ENCODE assay signal across 13 cellular contexts in the genomic region with DNA sequence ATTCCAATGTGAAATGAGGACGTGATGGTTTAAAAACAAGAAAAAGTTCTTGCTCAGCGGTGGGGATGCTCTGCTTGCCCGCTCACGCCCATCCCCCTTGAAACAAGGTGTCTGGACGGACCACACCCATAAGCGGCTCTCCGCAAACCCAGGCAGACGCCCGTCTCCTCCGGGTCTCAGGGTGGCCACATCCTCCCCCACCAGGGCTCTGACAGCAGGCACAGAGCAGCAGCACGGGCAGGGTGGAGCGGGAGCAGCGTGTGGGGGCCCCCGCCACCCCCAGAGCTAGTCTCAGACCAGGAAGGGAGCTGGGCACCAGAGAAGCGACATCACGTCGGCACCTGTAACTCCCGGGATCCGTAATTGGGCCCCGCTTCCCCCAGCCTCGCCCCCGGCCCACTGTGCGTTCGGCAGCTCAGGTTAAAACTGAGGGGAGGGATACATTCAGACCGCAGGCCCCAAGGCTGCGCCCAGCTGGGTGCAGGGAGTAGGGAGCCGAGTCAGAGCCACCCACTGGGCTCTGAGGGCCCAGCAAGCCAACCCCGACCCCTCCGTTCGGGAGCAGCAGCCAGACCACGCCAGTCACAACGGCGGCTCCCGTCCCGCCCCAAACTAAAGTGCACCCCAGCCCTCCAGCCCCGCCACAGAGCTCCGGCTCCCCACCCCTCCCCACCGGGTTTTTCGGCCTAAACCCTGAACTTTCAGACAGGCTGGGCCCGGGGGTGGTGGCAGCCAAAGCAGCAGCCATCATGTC. TPM values are rescaled to one million over a fixed set of nuclear protein-coding genes. Genes with fewer than 3 reads are reported as not detected.
DNase-seq lines count a peak whose midpoint lies in the region; ATAC-seq and TF ChIP-seq lines count a peak whose summit lies in the region.
"Had no signal": no experiment of that assay in that cellular context is flagged by ENCODE, and none has a peak within 500 bp of the region (broad histone marks: within the 10 kb centered on the region; RNA-seq: fewer than 3 reads in every experiment).

No MANE protein-coding gene starts in this region.

- H3K27ac Mint-ChIP-seq in T-cell, result peak overlapping the region; percentile 23 to 82
- H3K27ac Mint-ChIP-seq: activated T-helper 2 cell treated with anti-CD3 and anti-CD28 coated beads, Interferon-gamma antibody, Interleukin-2, Interleukin-4, amounts not matched to agents 10 μg/mL and 5 μg/mL and 100 μg/mL, durations not matched to agents 14 hours and 24 hours and 36 hours had no signal

- 53 to 70% (median 66%) methylated on average over 10 to 40 of the region's 40 CpGs for WGBS in heart left ventricle, 4 donors
- WGBS in sigmoid colon, 2 donors, result 77 to 82% methylated on average over 40 of the region's 40 CpGs

- no peak for TF ChIP-seq EP300 in sigmoid colon (IDR thresholded peaks at IDR 0.05)

- CTCF ChIA-PET in T-cell (lab: Charles Lee), result no interaction called here

- peak overlapping the region in 7 of 12 donors; percentile 5 to 45 (median 25) for H3K4me3 ChIP-seq in heart left ventricle
- no peak overlapping the region for H3K4me3 ChIP-seq in sigmoid colon

- H3K36me3 ChIP-seq in heart left ventricle, result peaks cover 0 to 56% (median 46%) of the 10 kb centered on the region in 9 donors
- peaks cover 28 to 53% (median 31%) of the 10 kb centered on the region in 4 donors for H3K36me3 ChIP-seq in sigmoid colon

- H3K27me3 Mint-ChIP-seq in T-cell, result no peaks in the 10 kb centered on the region

- H3K36me3 Mint-ChIP-seq in T-cell, result no peaks in the 10 kb centered on the region

- DNase-seq in NCI-H1105 (lab: John Stamatoyannopoulos, UW), result peak; percentile 39
- DNase-seq in NCI-H1105 treated with DMSO at 0.1 percent for 48 hours (lab: John Stamatoyannopoulos, UW), result no peak
- peak in 20 of 34 experiments; percentile 12 to 65 (median 32) for DNase-seq in T-cell
- DNase-seq in heart left ventricle, result peak in 4 of 5 donors; percentile 9 to 59 (median 30)
- DNase-seq in sigmoid colon, result peak; percentile 64
- DNase-seq in LoVo (ENCODE audit: low spot score), result no peak
- no peak for DNase-seq in NCI-H2081 (lab: John Stamatoyannopoulos, UW)
- DNase-seq: SHP77 treated with DMSO at 0.1 percent for 48 hours, small intestine had no signal

- H3K27me3 ChIP-seq in heart left ventricle (no peaks in the 10 kb centered on the region), sigmoid colon (no peaks in the 10 kb centered on the region)

- H3K9me3 Mint-ChIP-seq in T-cell, result no peaks in the 10 kb centered on the region
- H3K9me3 Mint-ChIP-seq: activated T-helper 2 cell treated with anti-CD3 and anti-CD28 coated beads, Interferon-gamma antibody, Interleukin-2, Interleukin-4, amounts not matched to agents 10 μg/mL and 5 μg/mL and 100 μg/mL, durations not matched to agents 14 hours and 24 hours and 36 hours had no signal

- H3K4me1 Mint-ChIP-seq in T-cell, result peaks cover 5 to 14% (median 13%) of the 10 kb centered on the region in 3 donors

- peak overlapping the region in 1 of 3 donors; percentile 3 for H3K4me3 Mint-ChIP-seq in T-cell

- H3K9me3 ChIP-seq in heart left ventricle (no peaks in the 10 kb centered on the region), sigmoid colon (no peaks in the 10 kb centered on the region)

- ATAC-seq in T-cell (replicated peaks in 1 of 4) (peak; percentile 17 to 62 (median 32)), heart left ventricle (peak in 1 of 4 donors; percentile 2), GM21717 (IDR thresholded peaks at IDR 0.05; ENCODE audit: unreplicated experiment) (no peak)

- intact Hi-C loops in heart left ventricle (cut with DNase I), result loop anchor here in 4 of 10 donors (10.0 kb wide), 4 partner anchors 95 to 305 kb away; a partner anchor contains a TSS
- intact Hi-C loops in sigmoid colon (cut with DNase I), result loop anchor here (10.0 kb wide), 1 partner anchor 205 kb away; no protein-coding TSS in a partner anchor

- no peak for TF ChIP-seq POLR2A in heart left ventricle (IDR thresholded peaks at IDR 0.05)
- TF ChIP-seq POLR2A in sigmoid colon (IDR thresholded peaks at IDR 0.05), result no peak

- TF ChIP-seq CTCF in heart left ventricle (IDR thresholded peaks at IDR 0.05) (no peak), sigmoid colon (IDR thresholded peaks at IDR 0.05) (no peak)

- H3K4me1 ChIP-seq in heart left ventricle, result peaks cover 0 to 52% (median 24%) of the 10 kb centered on the region in 12 donors
- peaks cover 0 to 43% (median 40%) of the 10 kb centered on the region in 4 donors for H3K4me1 ChIP-seq in sigmoid colon

- POLR2A ChIA-PET in T-cell (lab: Charles Lee), result no interaction called here

- H3K27ac ChIP-seq in heart left ventricle (peak overlapping the region in 2 of 12 donors; percentile 6 to 64), sigmoid colon (peak overlapping the region; percentile 36 to 72 (median 66))

RNA-seq across cellular contexts. Expression of a gene that starts 22.0 kb away (rescaled TPM):
- total RNA-seq in T-cell (10 to 100 TPM; 40.0 to 73.3 (median 67.2) TPM), heart left ventricle (100 to 1,000 TPM; 104 to 298 (median 157) TPM), sigmoid colon (10 to 100 TPM; 26.3 to 70.9 (median 39.3) TPM)
- polyA plus RNA-seq in heart left ventricle (100 to 1,000 TPM in 1 of 2 donors, 10 to 100 TPM in 1; 89.5 to 123 TPM), sigmoid colon (100 to 1,000 TPM in 1 of 3 donors, 10 to 100 TPM in 2; 20.4 to 119 (median 27.0) TPM)

RNA-seq across cellular contexts. Expression of a gene that starts 59.9 kb away (rescaled TPM):
- total RNA-seq in T-cell (under 1 TPM in 4 of 5 donors, not detected in 1; 0.13 to 0.53 (median 0.27) TPM), heart left ventricle (under 1 TPM in 6 of 9 donors, not detected in 3; 0.08 to 0.44 (median 0.18) TPM), sigmoid colon (under 1 TPM in 1 of 4 donors, not detected in 3; 0.14 TPM)
- polyA plus RNA-seq in heart left ventricle (under 1 TPM; 0.03 to 0.27 TPM), sigmoid colon (under 1 TPM; under 0.01 to 0.77 (median 0.23) TPM)
- total RNA-seq: LHCN-M2 had no signal
- polyA plus RNA-seq: keratinocyte had no signal

Comparison
In these comparisons a context has a peak if more than half of its experiments do, and no peak if none do; other contexts are left out.
1. DNase-seq: peak in NCI-H1105 (single experiment), T-cell (20 of 34), heart left ventricle (4 of 5) and sigmoid colon (single experiment); none in NCI-H1105 treated with DMSO at 0.1 percent for 48 hours (single experiment), LoVo (single experiment) and NCI-H2081 (0 of 2).
2. H3K4me3 ChIP-seq: peak in heart left ventricle (7 of 12); none in sigmoid colon (0 of 4).